ENCODE assay signal across 20 cellular contexts in genomic region chr15:94416829-94417228, GRCh38.
"Had no signal": no experiment of that assay in that cellular context is flagged by ENCODE, and none has a peak within 500 bp of the region (broad histone marks: within the 10 kb centered on the region; RNA-seq: fewer than 3 reads in every experiment).

No MANE protein-coding gene starts in this region.

- H3K27me3 ChIP-seq: pancreas, tibial nerve had no signal

- H3K9me3 ChIP-seq: pancreas, tibial nerve had no signal

- H3K4me3 Mint-ChIP-seq: activated naive CD8-positive, alpha-beta T cell treated with anti-CD3 and anti-CD28 coated beads for 36 hours; activated T-cell treated with anti-CD3 and anti-CD28 coated beads, Interleukin-2, amount 50 U/mL, for 24 hours; immature natural killer cell; naive thymus-derived CD8-positive, alpha-beta T cell; stimulated activated naive CD8-positive, alpha-beta T cell treated with anti-CD3 and anti-CD28 coated beads, Interleukin-15, Interleukin-2, amounts not matched to agents 100 ng/mL and 50 ng/mL, for 24 hours; WTC11 had no signal

- ATAC-seq: naive thymus-derived CD8-positive, alpha-beta T cell; pancreas; psoas muscle; WTC11 had no signal

- H3K4me1 Mint-ChIP-seq: activated naive CD8-positive, alpha-beta T cell treated with anti-CD3 and anti-CD28 coated beads for 36 hours had no signal

- DNase-seq: activated naive CD4-positive, alpha-beta T cell; activated naive CD8-positive, alpha-beta T cell treated with anti-CD3 and anti-CD28 coated beads for 36 hours; activated T-cell treated with anti-CD3 and anti-CD28 coated beads, Interleukin-2, amount 50 U/mL, for 24 hours; central memory CD4-positive, alpha-beta T cell; dermis blood vessel endothelial cell; effector CD8-positive, alpha-beta T cell; erythroblast; foreskin fibroblast; immature natural killer cell; left ventricle myocardium inferior; naive thymus-derived CD8-positive, alpha-beta T cell; pancreas; psoas muscle; right cardiac atrium; stimulated activated CD4-positive, alpha-beta T cell treated with anti-CD3 and anti-CD28 coated beads, Interleukin-12 subunit alpha, Interleukin-12 subunit beta, amount 100 ng/mL, for 4 hours; T1000 had no signal

- H3K27ac ChIP-seq: left ventricle myocardium inferior, pancreas, psoas muscle, tibial nerve had no signal

- H3K9me3 Mint-ChIP-seq: activated naive CD8-positive, alpha-beta T cell treated with anti-CD3 and anti-CD28 coated beads for 36 hours; activated T-cell treated with anti-CD3 and anti-CD28 coated beads, Interleukin-2, amount 50 U/mL, for 24 hours; activated T-helper 2 cell treated with anti-CD3 and anti-CD28 coated beads, Interferon-gamma antibody, Interleukin-2, Interleukin-4, amounts not matched to agents 10 μg/mL and 5 μg/mL and 100 μg/mL, durations not matched to agents 14 hours and 24 hours and 36 hours; immature natural killer cell; stimulated activated naive CD8-positive, alpha-beta T cell treated with anti-CD3 and anti-CD28 coated beads, Interleukin-15, Interleukin-2, amounts not matched to agents 100 ng/mL and 50 ng/mL, for 24 hours had no signal

- H3K4me1 ChIP-seq: left ventricle myocardium inferior, pancreas, psoas muscle had no signal

- H3K27me3 Mint-ChIP-seq: activated naive CD8-positive, alpha-beta T cell treated with anti-CD3 and anti-CD28 coated beads for 36 hours; activated T-cell treated with anti-CD3 and anti-CD28 coated beads, Interleukin-2, amount 50 U/mL, for 24 hours; naive thymus-derived CD8-positive, alpha-beta T cell; stimulated activated naive CD8-positive, alpha-beta T cell treated with anti-CD3 and anti-CD28 coated beads, Interleukin-15, Interleukin-2, amounts not matched to agents 100 ng/mL and 50 ng/mL, for 24 hours had no signal

- H3K27ac Mint-ChIP-seq: activated naive CD8-positive, alpha-beta T cell treated with anti-CD3 and anti-CD28 coated beads for 36 hours; activated T-cell treated with anti-CD3 and anti-CD28 coated beads, Interleukin-2, amount 50 U/mL, for 24 hours; activated T-helper 2 cell treated with anti-CD3 and anti-CD28 coated beads, Interferon-gamma antibody, Interleukin-2, Interleukin-4, amounts not matched to agents 10 μg/mL and 5 μg/mL and 100 μg/mL, durations not matched to agents 14 hours and 24 hours and 36 hours; naive thymus-derived CD8-positive, alpha-beta T cell; stimulated activated naive CD8-positive, alpha-beta T cell treated with anti-CD3 and anti-CD28 coated beads, Interleukin-15, Interleukin-2, amounts not matched to agents 100 ng/mL and 50 ng/mL, for 24 hours; WTC11 had no signal
